In the genomic region with DNA sequence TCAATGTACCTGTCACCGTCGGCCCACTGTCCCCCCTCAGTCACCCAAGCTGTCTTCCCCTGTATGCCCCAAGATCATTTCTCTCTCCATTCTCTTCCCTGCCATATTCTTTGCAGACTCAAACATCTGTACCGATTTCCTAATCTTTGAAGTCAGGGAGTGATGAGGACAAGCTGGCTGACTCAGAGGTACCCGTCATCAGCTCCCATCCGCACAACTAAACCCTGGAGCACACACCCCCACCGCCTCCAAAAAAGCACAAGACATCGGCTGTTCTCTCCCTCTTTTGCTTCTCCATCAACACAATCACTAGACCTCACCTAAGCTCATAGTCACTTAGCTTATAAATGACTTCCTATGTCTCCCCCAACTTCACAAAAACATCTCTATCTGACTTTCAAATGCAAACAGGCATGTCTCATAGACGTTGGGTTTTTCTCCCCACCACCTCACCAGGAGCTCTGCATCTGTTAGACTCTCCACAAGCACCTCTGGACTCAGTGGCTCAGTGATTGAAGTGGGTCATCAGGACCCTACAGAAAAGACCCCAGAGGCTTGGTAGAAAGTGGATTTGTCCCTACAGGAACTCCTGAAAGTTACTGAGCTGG, we compare ENCODE assay signal across 19 cellular contexts. TPM values are rescaled to one million over a fixed set of nuclear protein-coding genes. Genes with fewer than 3 reads are reported as not detected.
A peak's percentile ranks its signal among the peaks of the same experiment; 100 is the strongest.
DNase-seq lines count a peak whose midpoint lies in the region; ATAC-seq and TF ChIP-seq lines count a peak whose summit lies in the region.
"Had no signal": no experiment of that assay in that cellular context is flagged by ENCODE, and none has a peak within 500 bp of the region (broad histone marks: within the 10 kb centered on the region; RNA-seq: fewer than 3 reads in every experiment).

No MANE protein-coding gene starts in this region.

- H3K4me3 Mint-ChIP-seq in activated CD8-positive, alpha-beta T cell treated with anti-CD3 and anti-CD28 coated beads for 36 hours: no peak overlapping the region
- no peak overlapping the region for H3K4me3 Mint-ChIP-seq in activated CD8-positive, alpha-beta T cell treated with anti-CD3 and anti-CD28 coated beads, Interleukin-2, amount 10 ng/mL, durations not matched to agents 7 days and 5 days
- H3K4me3 Mint-ChIP-seq in stimulated activated naive B cell treated with anti-CD40 and anti-IgM and Interleukin-4, amounts not matched to agents 10 μg/mL and 1 μg/mL and 100 μg/mL, for 72 hours: no peak overlapping the region
- H3K4me3 Mint-ChIP-seq: H9 had no signal

- H3K4me3 ChIP-seq in WI38 (ENCODE audit: low read depth, low read length) (peak overlapping the region; percentile 2; the same call in 1 of the 2 replicates), fibroblast of mammary gland (ENCODE audit: control insufficient read depth, low read depth, low read length) (no peak overlapping the region)
- H3K4me3 ChIP-seq: A549, dorsolateral prefrontal cortex, gastrocnemius medialis, lung, right lobe of liver had no signal

- CTCF ChIA-PET in activated CD8-positive, alpha-beta T cell treated with anti-CD3 and anti-CD28 coated beads for 36 hours (lab: Charles Lee): interaction anchor here (1.0 to 4.1 kb wide), 4 partner anchors 9 to 42 kb away, joined by 3 to 25 read pairs (median 6); partner anchors contain the start of gene NFATC2
- CTCF ChIA-PET in activated CD8-positive, alpha-beta T cell treated with anti-CD3 and anti-CD28 coated beads, Interleukin-2, amount 10 ng/mL, durations not matched to agents 7 days and 5 days (lab: Charles Lee): interaction anchor here (1.1 to 2.0 kb wide), 4 partner anchors 11 to 182 kb away, joined by 3 to 10 read pairs (median 6); partner anchors contain the start of gene NFATC2

- POLR2A ChIA-PET in activated CD8-positive, alpha-beta T cell treated with anti-CD3 and anti-CD28 coated beads for 36 hours (lab: Charles Lee): interaction anchor here (1.0 to 2.1 kb wide), 8 partner anchors 9 to 65 kb away, joined by 3 to 20 read pairs (median 5); partner anchors contain the start of gene NFATC2
- POLR2A ChIA-PET in activated CD8-positive, alpha-beta T cell treated with anti-CD3 and anti-CD28 coated beads, Interleukin-2, amount 10 ng/mL, durations not matched to agents 7 days and 5 days (lab: Charles Lee): interaction anchor here (1.2 kb wide), 1 partner anchor 12 kb away, joined by 5 read pairs; the partner anchor contains the start of gene NFATC2

- peak overlapping the region; percentile 87 for H3K27ac Mint-ChIP-seq in activated CD8-positive, alpha-beta T cell treated with anti-CD3 and anti-CD28 coated beads for 36 hours
- H3K27ac Mint-ChIP-seq in activated CD8-positive, alpha-beta T cell treated with anti-CD3 and anti-CD28 coated beads, Interleukin-2, amount 10 ng/mL, durations not matched to agents 7 days and 5 days: no peak overlapping the region
- H3K27ac Mint-ChIP-seq in stimulated activated naive B cell treated with anti-CD40 and anti-IgM and Interleukin-4, amounts not matched to agents 10 μg/mL and 1 μg/mL and 100 μg/mL, for 72 hours: peak overlapping the region; percentile 37
- H3K27ac Mint-ChIP-seq: H9 had no signal

- no peak for TF ChIP-seq CTCF in activated CD8-positive, alpha-beta T cell treated with anti-CD3 and anti-CD28 coated beads for 36 hours (IDR thresholded peaks at IDR 0.05)
- no peak for TF ChIP-seq CTCF in WI38 (IDR thresholded peaks at IDR 0.05; ENCODE audit: low read depth, low read length)
- no peak for TF ChIP-seq CTCF in fibroblast of mammary gland (conservative IDR thresholded peaks at IDR 0.05; ENCODE audit: control insufficient read depth, insufficient read depth, low read depth, low read length)

- peaks cover 9% of the 10 kb centered on the region for H3K27me3 Mint-ChIP-seq in activated CD8-positive, alpha-beta T cell treated with anti-CD3 and anti-CD28 coated beads for 36 hours
- peaks cover 3% of the 10 kb centered on the region for H3K27me3 Mint-ChIP-seq in activated CD8-positive, alpha-beta T cell treated with anti-CD3 and anti-CD28 coated beads, Interleukin-2, amount 10 ng/mL, durations not matched to agents 7 days and 5 days (ENCODE audit: low read depth)
- peaks cover 26 to 34% of the 10 kb centered on the region in 2 donors for H3K27me3 Mint-ChIP-seq in stimulated activated naive B cell treated with anti-CD40 and anti-IgM and Interleukin-4, amounts not matched to agents 10 μg/mL and 1 μg/mL and 100 μg/mL, for 72 hours

- peak; percentile 63 for ATAC-seq in activated CD8-positive, alpha-beta T cell treated with anti-CD3 and anti-CD28 coated beads for 36 hours
- ATAC-seq in activated CD8-positive, alpha-beta T cell treated with anti-CD3 and anti-CD28 coated beads, Interleukin-2, amount 10 ng/mL, durations not matched to agents 7 days and 5 days: no peak
- ATAC-seq in stimulated activated naive B cell treated with anti-CD40 and anti-IgM and Interleukin-4, amounts not matched to agents 10 μg/mL and 1 μg/mL and 100 μg/mL, for 72 hours (replicated peaks): peak; percentile 25 to 41
- no peak for ATAC-seq in GM19452 (IDR thresholded peaks at IDR 0.05; ENCODE audit: unreplicated experiment)
- ATAC-seq in GM19467 (IDR thresholded peaks at IDR 0.05; ENCODE audit: unreplicated experiment): no peak

- no peaks in the 10 kb centered on the region for H3K9me3 Mint-ChIP-seq in activated CD8-positive, alpha-beta T cell treated with anti-CD3 and anti-CD28 coated beads for 36 hours
- H3K9me3 Mint-ChIP-seq in activated CD8-positive, alpha-beta T cell treated with anti-CD3 and anti-CD28 coated beads, Interleukin-2, amount 10 ng/mL, durations not matched to agents 7 days and 5 days (ENCODE audit: insufficient read depth): no peaks in the 10 kb centered on the region
- no peaks in the 10 kb centered on the region for H3K9me3 Mint-ChIP-seq in stimulated activated naive B cell treated with anti-CD40 and anti-IgM and Interleukin-4, amounts not matched to agents 10 μg/mL and 1 μg/mL and 100 μg/mL, for 72 hours
- H3K9me3 Mint-ChIP-seq: H9 had no signal

- no peaks in the 10 kb centered on the region for H3K36me3 Mint-ChIP-seq in activated CD8-positive, alpha-beta T cell treated with anti-CD3 and anti-CD28 coated beads for 36 hours (ENCODE audit: low read depth)
- H3K36me3 Mint-ChIP-seq in activated CD8-positive, alpha-beta T cell treated with anti-CD3 and anti-CD28 coated beads, Interleukin-2, amount 10 ng/mL, durations not matched to agents 7 days and 5 days (ENCODE audit: low read depth): no peaks in the 10 kb centered on the region
- H3K36me3 Mint-ChIP-seq in stimulated activated naive B cell treated with anti-CD40 and anti-IgM and Interleukin-4, amounts not matched to agents 10 μg/mL and 1 μg/mL and 100 μg/mL, for 72 hours: no peaks in the 10 kb centered on the region

- DNase-seq in activated CD8-positive, alpha-beta T cell treated with anti-CD3 and anti-CD28 coated beads for 36 hours: no peak
- DNase-seq in activated CD8-positive, alpha-beta T cell treated with anti-CD3 and anti-CD28 coated beads, Interleukin-2, amount 10 ng/mL, durations not matched to agents 7 days and 5 days: no peak
- peak; percentile 87 for DNase-seq in fibroblast of mammary gland (ENCODE audit: low read depth)
- DNase-seq in stimulated activated naive B cell treated with anti-CD40 and anti-IgM and Interleukin-4, amounts not matched to agents 10 μg/mL and 1 μg/mL and 100 μg/mL, for 72 hours: no peak
- no peak for DNase-seq in cardiac septum (ENCODE audit: low spot score)
- DNase-seq: activated CD8-positive, alpha-beta memory T cell treated with anti-CD3 and anti-CD28 coated beads, Interleukin-2, amount 50 U/mL, for 48 hours; amniotic stem cell; dorsolateral prefrontal cortex; H9; NCI-H1694 treated with DMSO at 0.1 percent for 48 hours; NCI-H510A treated with DMSO at 0.1 percent for 48 hours; right lobe of liver; stimulated activated CD4-positive, alpha-beta T cell treated with anti-CD3 and anti-CD28 coated beads, Interleukin-4, amount 100 ng/mL, for 1 hour had no signal

- intact Hi-C loops in activated CD8-positive, alpha-beta T cell treated with anti-CD3 and anti-CD28 coated beads for 36 hours (cut with micrococcal nuclease): no loop called here
- intact Hi-C loops in cardiac septum (cut with DNase I): no loop called here

- peaks cover 16% of the 10 kb centered on the region for H3K4me1 Mint-ChIP-seq in activated CD8-positive, alpha-beta T cell treated with anti-CD3 and anti-CD28 coated beads for 36 hours (ENCODE audit: low read depth)
- H3K4me1 Mint-ChIP-seq in activated CD8-positive, alpha-beta T cell treated with anti-CD3 and anti-CD28 coated beads, Interleukin-2, amount 10 ng/mL, durations not matched to agents 7 days and 5 days (ENCODE audit: low read depth): peaks cover 16% of the 10 kb centered on the region
- H3K4me1 Mint-ChIP-seq in stimulated activated naive B cell treated with anti-CD40 and anti-IgM and Interleukin-4, amounts not matched to agents 10 μg/mL and 1 μg/mL and 100 μg/mL, for 72 hours: peaks cover 2 to 11% of the 10 kb centered on the region in 2 donors

RNA-seq across cellular contexts. Expression of gene NFATC2, which starts 11.5 kb away (rescaled TPM):
- total RNA-seq in activated CD8-positive, alpha-beta T cell treated with anti-CD3 and anti-CD28 coated beads for 36 hours: 10 to 100 TPM; 38.3 to 40.9 TPM
- total RNA-seq in activated CD8-positive, alpha-beta T cell treated with anti-CD3 and anti-CD28 coated beads, Interleukin-2, amount 10 ng/mL, durations not matched to agents 7 days and 5 days: 10 to 100 TPM; 53.5 to 55.8 TPM
- 4.3 TPM for total RNA-seq in cardiac septum

Comparison
In these comparisons a context has a peak if more than half of its experiments do, and no peak if none do; other contexts are left out.
1. ATAC-seq: peak in activated CD8-positive, alpha-beta T cell treated with anti-CD3 and anti-CD28 coated beads for 36 hours (single experiment) and stimulated activated naive B cell treated with anti-CD40 and anti-IgM and Interleukin-4, amounts not matched to agents 10 μg/mL and 1 μg/mL and 100 μg/mL, for 72 hours (2 of 2); none in activated CD8-positive, alpha-beta T cell treated with anti-CD3 and anti-CD28 coated beads, Interleukin-2, amount 10 ng/mL, durations not matched to agents 7 days and 5 days (single experiment), GM19452 (single experiment) and GM19467 (single experiment).